ENCODE assay signal across 27 cellular contexts in genomic region chr2:4883375-4883774, GRCh38.
"Had no signal": no experiment of that assay in that cellular context is flagged by ENCODE, and none has a peak within 500 bp of the region (broad histone marks: within the 10 kb centered on the region; RNA-seq: fewer than 3 reads in every experiment).

No MANE protein-coding gene starts in this region.

- H3K36me3 ChIP-seq: brain microvascular endothelial cell, esophagus muscularis mucosa, gastrocnemius medialis, heart right ventricle had no signal

- H3K27me3 ChIP-seq: brain microvascular endothelial cell, esophagus muscularis mucosa, foreskin keratinocyte, gastrocnemius medialis had no signal

- H3K4me1 ChIP-seq: esophagus muscularis mucosa, foreskin keratinocyte, gastrocnemius medialis, heart right ventricle had no signal

- ATAC-seq: activated CD4-positive, alpha-beta T cell treated with anti-CD3 and anti-CD28 coated beads for 36 hours; activated CD8-positive, alpha-beta memory T cell treated with anti-CD3 and anti-CD28 coated beads, Interleukin-2, amount 10 ng/mL, durations not matched to agents 7 days and 5 days; activated CD8-positive, alpha-beta T cell treated with anti-CD3 and anti-CD28 coated beads, Interleukin-2, amount 10 ng/mL, durations not matched to agents 7 days and 5 days; activated naive CD8-positive, alpha-beta T cell treated with anti-CD3 and anti-CD28 coated beads, Interleukin-2, amount 50 U/mL, for 24 hours; effector memory CD8-positive, alpha-beta T cell; foreskin keratinocyte; gastrocnemius medialis; T-helper 17 cell had no signal

- H3K27ac ChIP-seq: brain microvascular endothelial cell, esophagus muscularis mucosa, foreskin keratinocyte, gastrocnemius medialis, heart right ventricle had no signal

- H3K4me3 ChIP-seq: esophagus muscularis mucosa, gastrocnemius medialis, heart right ventricle had no signal

- DNase-seq: activated CD4-positive, alpha-beta memory T cell treated with anti-CD3 and anti-CD28 coated beads for 36 hours; activated CD4-positive, alpha-beta T cell treated with anti-CD3 and anti-CD28 coated beads for 36 hours; activated CD4-positive, alpha-beta T cell treated with anti-CD3 and anti-CD28 coated beads, Interleukin-2, amount 10 ng/mL, durations not matched to agents 24 days and 14 days; activated CD4-positive, CD25-positive, alpha-beta regulatory T cell; activated CD4-positive, CD25-positive, alpha-beta regulatory T cell treated with anti-CD3 and anti-CD28 coated beads, Interleukin-2, amount 50 U/mL, for 72 hours; activated CD8-positive, alpha-beta memory T cell treated with anti-CD3 and anti-CD28 coated beads, Interleukin-2, amount 10 ng/mL, durations not matched to agents 7 days and 5 days; activated CD8-positive, alpha-beta memory T cell treated with anti-CD3 and anti-CD28 coated beads, Interleukin-2, amount 50 U/mL, for 4 hours; activated CD8-positive, alpha-beta T cell treated with anti-CD3 and anti-CD28 coated beads, Interleukin-2, amount 10 ng/mL, durations not matched to agents 7 days and 5 days; activated effector memory CD4-positive, alpha-beta T cell treated with anti-CD3 and anti-CD28 coated beads, Interleukin-2, amount 50 U/mL, for 16 hours; activated naive CD4-positive, alpha-beta T cell treated with anti-CD3 and anti-CD28 coated beads for 36 hours; activated naive CD8-positive, alpha-beta T cell treated with anti-CD3 and anti-CD28 coated beads for 36 hours; activated naive CD8-positive, alpha-beta T cell treated with anti-CD3 and anti-CD28 coated beads, Interleukin-2, amount 50 U/mL, for 24 hours; activated T-cell treated with anti-CD3 and anti-CD28 coated beads, Interleukin-2, amount 50 U/mL, for 1 hour; activated T-cell treated with anti-CD3 and anti-CD28 coated beads, Interleukin-2, amount 50 U/mL, for 48 hours; brain microvascular endothelial cell; cortex of kidney; dermis blood vessel endothelial cell; effector CD4-positive, alpha-beta T cell; effector memory CD8-positive, alpha-beta T cell; erythroblast; foreskin keratinocyte; gastrocnemius medialis; heart right ventricle; T-helper 1 cell; T-helper 17 cell; T1000 had no signal

- H3K9me3 ChIP-seq: esophagus muscularis mucosa, gastrocnemius medialis had no signal
